8 cellular contexts compared by ENCODE assay signal in genomic region chr14:67515386-67516079, GRCh38. TPM values are rescaled to one million over a fixed set of nuclear protein-coding genes. Genes with fewer than 3 reads are reported as not detected.
A peak's percentile ranks its signal among the peaks of the same experiment; 100 is the strongest.
DNase-seq lines count a peak whose midpoint lies in the region; ATAC-seq and TF ChIP-seq lines count a peak whose summit lies in the region.

No MANE protein-coding gene starts in this region.

- ATAC-seq in lung (ENCODE audit: insufficient read depth, low FRiP score), result no peak

- H3K4me1 ChIP-seq in HAP-1 (no peaks in the 10 kb centered on the region), lung (ENCODE audit: control insufficient read depth in 2 of 2, insufficient read depth in 2 of 2, low read length in 2 of 2) (peaks cover 0 to 7% of the 10 kb centered on the region in 2 donors), subcutaneous abdominal adipose tissue (ENCODE audit: control insufficient read depth in 5 of 5, insufficient read depth in 5 of 5, low read length in 5 of 5) (peaks cover 0 to 19% (median 13%) of the 10 kb centered on the region in 5 donors)

- no peaks in the 10 kb centered on the region for H3K9me3 ChIP-seq in HAP-1
- no peaks in the 10 kb centered on the region for H3K9me3 ChIP-seq in lung (ENCODE audit: control insufficient read depth in 2 of 2, insufficient read depth in 1 of 2, low read length in 1 of 2)
- H3K9me3 ChIP-seq in subcutaneous abdominal adipose tissue (ENCODE audit: control insufficient read depth in 5 of 5, low read length in 5 of 5), result no peaks in the 10 kb centered on the region

- 7 to 15% methylated on average over 26 to 45 of the region's 45 CpGs for WGBS in lung, 2 donors

- POLR2A ChIA-PET in GM10248 (lab: Yijun Ruan, JAX), result no interaction called here

- H3K4me3 Mint-ChIP-seq in T-helper 1 cell treated with Interleukin-12 subunit alpha and Interleukin-12 subunit beta and Interleukin-4 antibody, amounts not matched to agents 30 μg/mL and 1 μg/mL, for 36 hours, result peak overlapping the region; percentile 51

- no peak overlapping the region for H3K27ac Mint-ChIP-seq in T-helper 1 cell treated with Interleukin-12 subunit alpha and Interleukin-12 subunit beta and Interleukin-4 antibody, amounts not matched to agents 30 μg/mL and 1 μg/mL, for 36 hours

- H3K36me3 ChIP-seq in HAP-1 (replicated peaks) (no peaks in the 10 kb centered on the region), lung (ENCODE audit: control insufficient read depth in 2 of 2, insufficient read depth in 2 of 2, low read length in 2 of 2) (no peaks in the 10 kb centered on the region), subcutaneous abdominal adipose tissue (ENCODE audit: control insufficient read depth in 5 of 5, insufficient read depth in 5 of 5, low read length in 5 of 5) (no peaks in the 10 kb centered on the region)

- peak; percentile 65 for DNase-seq in GM10248 (ENCODE audit: extremely low spot score)
- DNase-seq in HAP-1 (ENCODE audit: low spot score in 2 of 2), result peak; percentile 14 to 45
- DNase-seq in cerebellar cortex (ENCODE audit: low spot score), result peak; percentile 43
- DNase-seq in lung (ENCODE audit: low spot score), result no peak
- no peak for DNase-seq in SK-N-DZ (ENCODE audit: low spot score)
- DNase-seq in NOMO-1 treated with dmso at 0.1 percent for 144 hours (lab: John Stamatoyannopoulos, UW; ENCODE audit: unreplicated experiment), result no peak

- H3K4me3 ChIP-seq in HAP-1 (peak overlapping the region; percentile 47), lung (peak overlapping the region; percentile 75), subcutaneous abdominal adipose tissue (ENCODE audit: low read depth in 1 of 5, low read length in 5 of 5) (peak overlapping the region in 4 of 5 donors; percentile 42 to 81 (median 64))

- H3K27me3 ChIP-seq in HAP-1 (ENCODE audit: low read depth), result 0 out of 2 replicates have a peak, but pooled peaks cover 4% of the 10 kb centered on the region
- H3K27me3 ChIP-seq in lung (ENCODE audit: control insufficient read depth, insufficient read depth), result no peaks in the 10 kb centered on the region
- H3K27me3 ChIP-seq in subcutaneous abdominal adipose tissue (ENCODE audit: control insufficient read depth in 5 of 5, insufficient read depth in 4 of 5, low read length in 5 of 5), result peaks cover 0 to 5% (median 0%) of the 10 kb centered on the region in 5 donors

- no peak for TF ChIP-seq CTCF in GM10248 (IDR thresholded peaks at IDR 0.05; ENCODE audit: control extremely low read depth, extremely low read depth, low read depth, missing control alignments)
- TF ChIP-seq CTCF in lung (IDR thresholded peaks at IDR 0.05; ENCODE audit: control extremely low read depth, extremely low read depth), result no peak

- H3K4me1 Mint-ChIP-seq in T-helper 1 cell treated with Interleukin-12 subunit alpha and Interleukin-12 subunit beta and Interleukin-4 antibody, amounts not matched to agents 30 μg/mL and 1 μg/mL, for 36 hours (ENCODE audit: low read depth), result peaks cover 16% of the 10 kb centered on the region

- H3K9me3 Mint-ChIP-seq in T-helper 1 cell treated with Interleukin-12 subunit alpha and Interleukin-12 subunit beta and Interleukin-4 antibody, amounts not matched to agents 30 μg/mL and 1 μg/mL, for 36 hours, result no peaks in the 10 kb centered on the region

- in situ Hi-C loops in HAP-1 (cut with MboI; ENCODE audit: low sequenced_read_pairs), result no loop called here

- H3K9ac ChIP-seq in subcutaneous abdominal adipose tissue (ENCODE audit: low read length in 5 of 5), result no peak overlapping the region

- H3K27me3 Mint-ChIP-seq in T-helper 1 cell treated with Interleukin-12 subunit alpha and Interleukin-12 subunit beta and Interleukin-4 antibody, amounts not matched to agents 30 μg/mL and 1 μg/mL, for 36 hours (ENCODE audit: low read depth), result peaks cover 72% of the 10 kb centered on the region

- H3K27ac ChIP-seq in lung (ENCODE audit: low read depth in 1 of 2, low read length in 1 of 2) (no peak overlapping the region), subcutaneous abdominal adipose tissue (ENCODE audit: low read depth, low read length) (no peak overlapping the region)

- CTCF ChIA-PET in GM10248 (lab: Yijun Ruan, JAX), result interaction anchor here (0.7 to 5.0 kb wide), 4 partner anchors 11 to 189 kb away, joined by 3 to 21 read pairs (median 12); no protein-coding TSS in a partner anchor

- H3K36me3 Mint-ChIP-seq in T-helper 1 cell treated with Interleukin-12 subunit alpha and Interleukin-12 subunit beta and Interleukin-4 antibody, amounts not matched to agents 30 μg/mL and 1 μg/mL, for 36 hours (ENCODE audit: low read depth), result no peaks in the 10 kb centered on the region

RNA-seq across cellular contexts. Expression of gene PLEKHH1, which starts 17.6 kb away (rescaled TPM):
- total RNA-seq in lung, result 1 to 10 TPM; 2.9 to 9.3 TPM
- 1 to 10 TPM in 1 of 2 donors, under 1 TPM in 1; 0.80 to 2.9 TPM for polyA plus RNA-seq in lung
- polyA plus RNA-seq in SK-N-DZ (2014; cell fraction: cytosol; rRNA removed), result 1.4 and 1.5 TPM in 2 replicates
- polyA plus RNA-seq in SK-N-DZ (2014; cell fraction: nucleus; rRNA removed), result 2.0 and 9.4 TPM in 2 replicates

RNA-seq across cellular contexts. Expression of gene TMEM229B, which starts 27.0 kb away (rescaled TPM):
- 1 to 10 TPM; 1.5 to 4.5 TPM for total RNA-seq in lung
- polyA plus RNA-seq in lung, result 1 to 10 TPM; 1.5 to 3.5 TPM
- not detected in 2 replicates for polyA plus RNA-seq in SK-N-DZ (2014; cell fraction: cytosol; rRNA removed)
- polyA plus RNA-seq in SK-N-DZ (2014; cell fraction: nucleus; rRNA removed), result not detected in 2 replicates

Comparison
In these comparisons a context has a peak if more than half of its experiments do, and no peak if none do; other contexts are left out.
1. DNase-seq: peak in GM10248 (single experiment), HAP-1 (2 of 2) and cerebellar cortex (single experiment); none in lung (single experiment), SK-N-DZ (single experiment) and NOMO-1 treated with dmso at 0.1 percent for 144 hours (single experiment).
2. Peak in every context shown above with its lines, with median percentiles within 50 percentile points of each other: H3K4me3 ChIP-seq.